In genomic region chr2:37230581-37230980, GRCh38 we compare ENCODE assay signal across 9 cellular contexts. TPM values are rescaled to one million over a fixed set of nuclear protein-coding genes. Genes with fewer than 3 reads are reported as not detected.
DNase-seq lines count a peak whose midpoint lies in the region; ATAC-seq and TF ChIP-seq lines count a peak whose summit lies in the region.
"Had no signal": no experiment of that assay in that cellular context is flagged by ENCODE, and none has a peak within 500 bp of the region (broad histone marks: within the 10 kb centered on the region; RNA-seq: fewer than 3 reads in every experiment).

No MANE protein-coding gene starts in this region.

- TF ChIP-seq CTCF in suprapubic skin (IDR thresholded peaks at IDR 0.05): no peak

- peaks cover 39% of the 10 kb centered on the region for H3K4me1 ChIP-seq in suprapubic skin

- H3K9me3 ChIP-seq in suprapubic skin: no peaks in the 10 kb centered on the region

- 1% methylated on average over 8 of the region's 8 CpGs for WGBS in suprapubic skin

- H3K27ac ChIP-seq in suprapubic skin: peak overlapping the region; percentile 93

- no peak for TF ChIP-seq EP300 in suprapubic skin (IDR thresholded peaks at IDR 0.05)

- H3K27me3 ChIP-seq in suprapubic skin: no peaks in the 10 kb centered on the region

- no peak for TF ChIP-seq POLR2A in suprapubic skin (IDR thresholded peaks at IDR 0.05)

- ATAC-seq in HG03342 (IDR thresholded peaks at IDR 0.05; ENCODE audit: unreplicated experiment): no peak

- DNase-seq in DMS79 treated with DMSO at 0.1 percent for 48 hours (lab: John Stamatoyannopoulos, UW): peak; percentile 13
- no peak for DNase-seq in DMS79 (lab: John Stamatoyannopoulos, UW)
- DNase-seq in SK-N-DZ (ENCODE audit: low spot score): peak; percentile 1
- DNase-seq in suprapubic skin (ENCODE audit: low spot score in 2 of 2): no peak
- no peak for DNase-seq in occipital lobe (lab: John Stamatoyannopoulos, UW)
- no peak for DNase-seq in HuH-7 (ENCODE audit: low spot score)

- H3K4me3 ChIP-seq in iPS-11a (ENCODE audit: low read depth, low read length) (peak overlapping the region; percentile 75), suprapubic skin (peak overlapping the region; percentile 81)

- peaks cover 12% of the 10 kb centered on the region for H3K36me3 ChIP-seq in suprapubic skin

RNA-seq across cellular contexts. Expression of gene CEBPZ, which starts 0.8 kb away (rescaled TPM):
- 56.1 and 56.5 TPM in 2 replicates for polyA plus RNA-seq in SK-N-DZ (2014; cell fraction: cytosol; rRNA removed)
- polyA plus RNA-seq in SK-N-DZ (2014; cell fraction: nucleus; rRNA removed): 47.9 and 66.4 TPM in 2 replicates
- 10 to 100 TPM; 29.5 to 34.9 (median 32.1) TPM for total RNA-seq in suprapubic skin
- total RNA-seq in occipital lobe: 65.0 TPM

RNA-seq across cellular contexts. Expression of gene NDUFAF7, which starts 0.9 kb away (rescaled TPM):
- polyA plus RNA-seq in SK-N-DZ (2014; cell fraction: cytosol; rRNA removed): 16.3 and 30.9 TPM in 2 replicates
- 69.8 and 81.2 TPM in 2 replicates for polyA plus RNA-seq in SK-N-DZ (2014; cell fraction: nucleus; rRNA removed)
- total RNA-seq in suprapubic skin: 10 to 100 TPM in 3 of 4 donors, 1 to 10 TPM in 1; 9.8 to 20.8 (median 12.3) TPM
- total RNA-seq in occipital lobe: 36.2 TPM

RNA-seq across cellular contexts. Expression of gene CEBPZOS, which starts 34.3 kb away (rescaled TPM):
- 19.5 and 25.3 TPM in 2 replicates for polyA plus RNA-seq in SK-N-DZ (2014; cell fraction: cytosol; rRNA removed)
- polyA plus RNA-seq in SK-N-DZ (2014; cell fraction: nucleus; rRNA removed): 13.6 and 14.8 TPM in 2 replicates
- 10 to 100 TPM; 16.3 to 33.6 (median 20.1) TPM for total RNA-seq in suprapubic skin
- total RNA-seq in occipital lobe: 24.5 TPM
- total RNA-seq: mesothelial cell of epicardium had no signal

RNA-seq across cellular contexts. Expression of gene SULT6B1, which starts 42.1 kb away (rescaled TPM):
- not detected in 2 replicates for polyA plus RNA-seq in SK-N-DZ (2014; cell fraction: cytosol; rRNA removed)
- not detected in 2 replicates for polyA plus RNA-seq in SK-N-DZ (2014; cell fraction: nucleus; rRNA removed)
- total RNA-seq in suprapubic skin: not detected
- not detected for total RNA-seq in occipital lobe
- total RNA-seq: mesothelial cell of epicardium had no signal

Comparison
In these comparisons a context has a peak if more than half of its experiments do, and no peak if none do; other contexts are left out.
1. DNase-seq: peak in DMS79 treated with DMSO at 0.1 percent for 48 hours (single experiment) and SK-N-DZ (single experiment); none in DMS79 (single experiment), suprapubic skin (0 of 2), occipital lobe (single experiment) and HuH-7 (single experiment).